Comparison of ENCODE assay signal across 8 cellular contexts in genomic region chr12:50167026-50167742, GRCh38. TPM values are rescaled to one million over a fixed set of nuclear protein-coding genes. Genes with fewer than 3 reads are reported as not detected.
A peak's percentile ranks its signal among the peaks of the same experiment; 100 is the strongest.
DNase-seq lines count a peak whose midpoint lies in the region; ATAC-seq lines count a peak whose summit lies in the region.

CERS5 (minus strand) TSS chr12:50167369; CDS start chr12:50167297, 72 bp downstream.

- peak; percentile 96 to 98 (median 97) for DNase-seq in CD8-positive, alpha-beta memory T cell
- DNase-seq in HS-5 (ENCODE audit: low read depth) (peak; percentile 93), lung microvascular endothelial cell (ENCODE audit: low read depth in 2 of 2) (peak; percentile 98 to 99)
- peak; percentile 93 for DNase-seq in NK-92 treated with Interleukin-12 subunit alpha and Interleukin-12 subunit beta, amount 100 ng/mL, for 24 hours (lab: John Stamatoyannopoulos, UW)
- peak; percentile 98 for DNase-seq in activated CD8-positive, alpha-beta memory T cell treated with anti-CD3 and anti-CD28 coated beads for 24 hours
- peak; percentile 92 for DNase-seq in effector CD8-positive, alpha-beta T cell (lab: John Stamatoyannopoulos, UW)
- DNase-seq in stimulated activated CD4-positive, alpha-beta T cell treated with anti-CD3 and anti-CD28 coated beads, TNF-alpha, amount 100 ng/mL, for 48 hours (ENCODE audit: low read depth in 3 of 3): peak; percentile 92 to 98 (median 97)

- peak; percentile 96 for ATAC-seq in GM19468 (IDR thresholded peaks at IDR 0.05; ENCODE audit: extremely low read depth, unreplicated experiment)

- no peaks in the 10 kb centered on the region for H3K36me3 ChIP-seq in CD8-positive, alpha-beta memory T cell (ENCODE audit: insufficient read depth, low read length)

- peaks cover 0 to 11% (median 0%) of the 10 kb centered on the region in 3 donors for H3K36me3 Mint-ChIP-seq in CD8-positive, alpha-beta memory T cell

- H3K4me3 ChIP-seq in CD8-positive, alpha-beta memory T cell (ENCODE audit: low read length): peak within 1 kb of the TSS; percentile 90

- peak within 1 kb of the TSS; percentile 87 to 98 (median 97) for H3K27ac Mint-ChIP-seq in CD8-positive, alpha-beta memory T cell

- peak within 1 kb of the TSS; percentile 88 for H3K27ac ChIP-seq in CD8-positive, alpha-beta memory T cell (ENCODE audit: low read depth, low read length)

- peaks cover 25% of the 10 kb centered on the region for H3K4me1 ChIP-seq in CD8-positive, alpha-beta memory T cell (ENCODE audit: insufficient read depth, low read length)

- H3K4me3 Mint-ChIP-seq in CD8-positive, alpha-beta memory T cell: peak within 1 kb of the TSS; percentile 87 to 97 (median 95)

- no peaks in the 10 kb centered on the region for H3K9me3 ChIP-seq in CD8-positive, alpha-beta memory T cell (ENCODE audit: low read length)

- no peaks in the 10 kb centered on the region for H3K9me3 Mint-ChIP-seq in CD8-positive, alpha-beta memory T cell

- POLR2A ChIA-PET in CD8-positive, alpha-beta memory T cell (lab: Charles Lee): interaction anchor here (0.5 to 3.0 kb wide), 8 partner anchors 21 to 1485 kb away, joined by 3 to 50 read pairs (median 3); partner anchors contain the start of genes COX14, KANSL2 and SMARCD1

- no peaks in the 10 kb centered on the region for H3K27me3 ChIP-seq in CD8-positive, alpha-beta memory T cell (ENCODE audit: insufficient read depth, low read length, poor library complexity, severe bottlenecking)

- peaks cover 21 to 37% (median 32%) of the 10 kb centered on the region in 3 donors for H3K4me1 Mint-ChIP-seq in CD8-positive, alpha-beta memory T cell

- no peaks in the 10 kb centered on the region for H3K27me3 Mint-ChIP-seq in CD8-positive, alpha-beta memory T cell

- CTCF ChIA-PET in CD8-positive, alpha-beta memory T cell (lab: Charles Lee): interaction anchor here (0.7 to 4.8 kb wide), 12 partner anchors 9 to 97 kb away, joined by 3 to 38 read pairs (median 4); partner anchors contain the start of genes COX14, GPD1 and SMARCD1

RNA-seq across cellular contexts. Expression of gene CERS5, which starts in this region (rescaled TPM):
- 10 to 100 TPM; 55.4 to 62.1 TPM for total RNA-seq in CD8-positive, alpha-beta memory T cell
- polyA plus RNA-seq in CD8-positive, alpha-beta memory T cell: 47.4 TPM
- total RNA-seq in lung microvascular endothelial cell: 28.8 and 33.9 TPM in 2 replicates

Comparison
In these comparisons a context has a peak if more than half of its experiments do, and no peak if none do; other contexts are left out.
1. Peak in every context shown above with its lines: DNase-seq, ATAC-seq, H3K4me3 ChIP-seq and H3K27ac ChIP-seq.